ENCODE assay signal across 1 cellular context in the genomic region with DNA sequence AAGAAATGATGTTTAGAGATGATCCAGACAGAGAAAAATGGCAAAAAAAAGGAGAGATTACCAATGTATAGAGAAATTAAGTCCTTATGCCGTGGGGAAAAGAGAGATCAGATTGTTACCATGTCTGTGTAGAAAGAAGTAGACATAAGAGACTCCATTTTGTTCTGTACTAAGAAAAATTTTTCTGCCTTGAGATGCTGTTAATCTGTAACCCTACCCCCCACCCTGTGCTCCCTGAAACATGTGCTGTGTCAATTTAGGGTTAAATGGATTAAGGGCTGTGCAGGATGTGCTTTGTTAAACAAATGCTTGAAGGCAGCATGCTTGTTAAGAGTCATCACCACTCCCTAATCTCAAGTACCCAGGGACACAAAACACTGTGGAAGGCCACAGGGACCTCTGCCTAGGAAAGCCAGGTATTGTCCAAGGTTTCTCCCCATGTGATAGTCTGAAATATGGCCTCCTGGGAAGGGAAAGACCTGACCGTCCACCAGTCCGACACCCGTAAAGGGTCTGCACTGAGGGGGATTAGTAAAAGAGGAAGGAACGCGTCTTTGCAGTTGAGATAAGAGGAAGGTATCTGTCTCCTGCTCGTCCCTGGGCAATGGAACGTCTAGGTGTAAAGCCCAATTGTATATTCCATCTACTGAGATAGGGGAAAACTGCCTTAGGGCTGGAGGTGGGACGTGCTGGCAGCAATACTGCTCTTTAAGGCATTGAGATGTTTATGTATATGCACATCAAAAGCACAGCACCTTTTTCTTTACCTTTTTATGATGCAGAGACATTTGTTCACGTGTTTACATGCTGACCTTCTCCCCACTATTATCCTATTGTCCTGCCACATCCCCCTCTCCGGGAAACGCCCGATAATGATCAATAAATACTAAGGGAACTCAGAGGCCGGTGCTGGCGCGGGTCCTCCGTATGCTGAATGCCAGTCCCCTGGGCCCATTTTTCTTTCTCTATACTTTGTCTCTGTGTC.
TF ChIP-seq lines count a peak whose summit lies in the region.

No MANE protein-coding gene starts in this region.

TF ChIP-seq in K562, 482 proteins besides CTCF, POLR2A, EP300 and RAD21:
- TF ChIP-seq ARID1B (IDR thresholded peaks at IDR 0.05) (0 out of 2 replicates have a peak, but pooled peaks have one; percentile 9), ZNF134 (CRISPR knock-in tag; conservative IDR thresholded peaks at IDR 0.05) (0 out of 2 replicates have a peak, but pooled peaks have one; percentile 22)
- TF ChIP-seq, protein P1, sequence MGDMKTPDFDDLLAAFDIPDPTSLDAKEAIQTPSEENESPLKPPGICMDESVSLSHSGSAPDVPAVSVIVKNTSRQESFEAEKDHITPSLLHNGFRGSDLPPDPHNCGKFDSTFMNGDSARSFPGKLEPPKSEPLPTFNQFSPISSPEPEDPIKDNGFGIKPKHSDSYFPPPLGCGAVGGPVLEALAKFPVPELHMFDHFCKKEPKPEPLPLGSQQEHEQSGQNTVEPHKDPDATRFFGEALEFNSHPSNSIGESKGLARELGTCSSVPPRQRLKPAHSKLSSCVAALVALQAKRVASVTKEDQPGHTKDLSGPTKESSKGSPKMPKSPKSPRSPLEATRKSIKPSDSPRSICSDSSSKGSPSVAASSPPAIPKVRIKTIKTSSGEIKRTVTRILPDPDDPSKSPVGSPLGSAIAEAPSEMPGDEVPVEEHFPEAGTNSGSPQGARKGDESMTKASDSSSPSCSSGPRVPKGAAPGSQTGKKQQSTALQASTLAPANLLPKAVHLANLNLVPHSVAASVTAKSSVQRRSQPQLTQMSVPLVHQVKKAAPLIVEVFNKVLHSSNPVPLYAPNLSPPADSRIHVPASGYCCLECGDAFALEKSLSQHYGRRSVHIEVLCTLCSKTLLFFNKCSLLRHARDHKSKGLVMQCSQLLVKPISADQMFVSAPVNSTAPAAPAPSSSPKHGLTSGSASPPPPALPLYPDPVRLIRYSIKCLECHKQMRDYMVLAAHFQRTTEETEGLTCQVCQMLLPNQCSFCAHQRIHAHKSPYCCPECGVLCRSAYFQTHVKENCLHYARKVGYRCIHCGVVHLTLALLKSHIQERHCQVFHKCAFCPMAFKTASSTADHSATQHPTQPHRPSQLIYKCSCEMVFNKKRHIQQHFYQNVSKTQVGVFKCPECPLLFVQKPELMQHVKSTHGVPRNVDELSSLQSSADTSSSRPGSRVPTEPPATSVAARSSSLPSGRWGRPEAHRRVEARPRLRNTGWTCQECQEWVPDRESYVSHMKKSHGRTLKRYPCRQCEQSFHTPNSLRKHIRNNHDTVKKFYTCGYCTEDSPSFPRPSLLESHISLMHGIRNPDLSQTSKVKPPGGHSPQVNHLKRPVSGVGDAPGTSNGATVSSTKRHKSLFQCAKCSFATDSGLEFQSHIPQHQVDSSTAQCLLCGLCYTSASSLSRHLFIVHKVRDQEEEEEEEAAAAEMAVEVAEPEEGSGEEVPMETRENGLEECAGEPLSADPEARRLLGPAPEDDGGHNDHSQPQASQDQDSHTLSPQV (IDR thresholded peaks at IDR 0.05): peak; percentile 53; the same call in 1 of the 2 replicates
TF ChIP-seq in K562: peak in this region for 3; not testable (repeated sequence) for 479.
